In the genomic region with DNA sequence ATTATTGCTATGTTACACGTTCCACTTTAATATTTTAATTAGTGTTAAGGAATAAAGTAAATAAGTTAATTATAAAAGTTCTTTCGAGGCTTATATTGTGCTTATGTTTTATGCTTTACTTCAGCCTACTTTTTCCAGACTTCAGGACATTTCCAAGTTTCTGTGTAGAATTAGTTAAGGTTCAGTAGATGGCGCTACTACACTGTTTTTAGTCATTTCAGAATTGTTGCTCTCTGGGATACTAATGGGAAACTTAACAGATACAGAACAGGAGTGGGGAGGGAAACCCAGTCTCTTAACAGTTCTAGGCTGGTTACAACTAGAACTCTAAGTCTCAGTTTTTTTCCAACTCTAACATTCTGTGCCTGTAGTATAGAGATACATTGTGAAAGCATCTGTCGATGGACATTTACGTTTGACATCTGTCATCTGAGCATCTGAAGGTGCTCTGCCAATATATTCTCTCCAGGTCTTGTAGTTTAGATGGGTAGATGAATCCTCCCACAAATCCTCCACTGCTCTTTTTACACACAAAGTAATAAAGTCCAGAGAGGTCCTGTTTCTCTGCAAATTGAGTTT, we compare ENCODE assay signal across 8 cellular contexts. TPM values are rescaled to one million over a fixed set of nuclear protein-coding genes. Genes with fewer than 3 reads are reported as not detected.
DNase-seq lines count a peak whose midpoint lies in the region; ATAC-seq and TF ChIP-seq lines count a peak whose summit lies in the region.

No MANE protein-coding gene starts in this region.

- no peaks in the 10 kb centered on the region for H3K9me3 ChIP-seq in breast epithelium

- no peaks in the 10 kb centered on the region for H3K36me3 Mint-ChIP-seq in mesothelial cell of epicardium

- TF ChIP-seq CTCF in breast epithelium (IDR thresholded peaks at IDR 0.05) (peak in 2 of 3 donors; percentile 11 to 49), mesothelial cell of epicardium (IDR thresholded peaks at IDR 0.05; ENCODE audit: unreplicated experiment) (peak; percentile 38)

- no peak overlapping the region for H3K4me3 Mint-ChIP-seq in mesothelial cell of epicardium

- intact Hi-C loops in breast epithelium (cut with DNase I; ENCODE audit: low total_unique reads), result no loop called here

- peaks cover 4% of the 10 kb centered on the region for H3K4me1 Mint-ChIP-seq in mesothelial cell of epicardium

- peak; percentile 19 for DNase-seq in GM04503 (ENCODE audit: low read depth)
- DNase-seq in NCI-H146 (lab: John Stamatoyannopoulos, UW), result peak; percentile 46
- DNase-seq in breast epithelium (ENCODE audit: low spot score in 2 of 2), result no peak
- no peak for DNase-seq in mesothelial cell of epicardium (ENCODE audit: low spot score in 2 of 2, unreplicated experiment in 2 of 2)
- no peak for DNase-seq in activated effector memory CD4-positive, alpha-beta T cell treated with anti-CD3 and anti-CD28 coated beads, Interleukin-2, amount 50 U/mL, for 16 hours
- DNase-seq in stimulated activated CD4-positive, alpha-beta T cell treated with anti-CD3 and anti-CD28 coated beads, Interleukin-2, amount 100 ng/mL, for 24 hours, result no peak

- H3K4me3 ChIP-seq in breast epithelium, result no peak overlapping the region

- H3K27me3 Mint-ChIP-seq in mesothelial cell of epicardium (ENCODE audit: low read depth), result no peaks in the 10 kb centered on the region

- no peak overlapping the region for H3K27ac ChIP-seq in breast epithelium

- H3K27me3 ChIP-seq in breast epithelium, result no peaks in the 10 kb centered on the region

- H3K4me1 ChIP-seq in breast epithelium, result no peaks in the 10 kb centered on the region

- no peaks in the 10 kb centered on the region for H3K9me3 Mint-ChIP-seq in mesothelial cell of epicardium

- no peak for ATAC-seq in GM21526 (IDR thresholded peaks at IDR 0.05; ENCODE audit: low FRiP score, unreplicated experiment)
- no peak for ATAC-seq in GM21717 (IDR thresholded peaks at IDR 0.05; ENCODE audit: unreplicated experiment)

- no peaks in the 10 kb centered on the region for H3K36me3 ChIP-seq in breast epithelium

- no peak for TF ChIP-seq POLR2A in breast epithelium (IDR thresholded peaks at IDR 0.05)

- no peak overlapping the region for H3K27ac Mint-ChIP-seq in mesothelial cell of epicardium

RNA-seq across cellular contexts. Expression of a gene that starts 56.8 kb away (rescaled TPM):
- total RNA-seq in breast epithelium (10 to 100 TPM in 1 of 3 donors, 1 to 10 TPM in 2; 7.6 to 11.7 (median 9.5) TPM), mesothelial cell of epicardium (70.7 to 75.3 TPM (median 73.6 TPM) in 3 replicates)

Comparison
In these comparisons a context has a peak if more than half of its experiments do, and no peak if none do; other contexts are left out.
1. DNase-seq: peak in GM04503 (single experiment) and NCI-H146 (single experiment); none in breast epithelium (0 of 2), mesothelial cell of epicardium (0 of 2), activated effector memory CD4-positive, alpha-beta T cell treated with anti-CD3 and anti-CD28 coated beads, Interleukin-2, amount 50 U/mL, for 16 hours (single experiment) and stimulated activated CD4-positive, alpha-beta T cell treated with anti-CD3 and anti-CD28 coated beads, Interleukin-2, amount 100 ng/mL, for 24 hours (0 of 2).